ENCODE assay signal across 27 cellular contexts in the genomic region with DNA sequence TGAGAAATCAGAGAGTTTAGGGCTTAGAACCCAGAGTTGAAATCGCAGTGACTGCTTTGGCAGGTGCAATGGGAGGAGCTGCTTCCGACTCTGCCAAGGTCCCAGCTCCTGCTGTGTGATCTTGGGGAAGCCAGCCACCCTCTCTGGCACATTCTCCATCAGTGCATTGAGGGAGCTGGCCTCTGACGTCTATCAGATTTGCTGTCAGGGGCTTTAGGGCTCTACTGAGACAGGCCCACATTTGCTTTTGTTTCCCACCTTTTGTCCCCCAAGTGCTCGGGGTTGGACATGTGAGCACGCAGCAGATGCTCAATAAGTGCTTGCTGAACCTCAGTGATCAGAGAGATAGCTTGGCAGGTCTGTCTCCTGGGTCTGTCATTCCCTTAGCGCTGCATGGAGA. TPM values are rescaled to one million over a fixed set of nuclear protein-coding genes. Genes with fewer than 3 reads are reported as not detected.
"Had no signal": no experiment of that assay in that cellular context is flagged by ENCODE, and none has a peak within 500 bp of the region (broad histone marks: within the 10 kb centered on the region; RNA-seq: fewer than 3 reads in every experiment).

No MANE protein-coding gene starts in this region.

- H3K4me3 Mint-ChIP-seq: activated naive CD4-positive, alpha-beta T cell treated with anti-CD3 and anti-CD28 coated beads for 36 hours; activated T-cell treated with anti-CD3 and anti-CD28 coated beads, Interleukin-2, amount 50 U/mL, for 72 hours; naive thymus-derived CD4-positive, alpha-beta T cell; stimulated activated naive CD8-positive, alpha-beta T cell treated with anti-CD3 and anti-CD28 coated beads, Interleukin-15, Interleukin-2, amounts not matched to agents 100 ng/mL and 50 ng/mL, for 24 hours; T-helper 17 cell had no signal

- H3K9me3 Mint-ChIP-seq: activated naive CD4-positive, alpha-beta T cell treated with anti-CD3 and anti-CD28 coated beads for 36 hours; activated T-cell treated with anti-CD3 and anti-CD28 coated beads, Interleukin-2, amount 50 U/mL, for 72 hours; naive thymus-derived CD4-positive, alpha-beta T cell; stimulated activated naive CD8-positive, alpha-beta T cell treated with anti-CD3 and anti-CD28 coated beads, Interleukin-15, Interleukin-2, amounts not matched to agents 100 ng/mL and 50 ng/mL, for 24 hours had no signal

- H3K27ac Mint-ChIP-seq: activated naive CD4-positive, alpha-beta T cell treated with anti-CD3 and anti-CD28 coated beads for 36 hours; activated T-cell treated with anti-CD3 and anti-CD28 coated beads, Interleukin-2, amount 50 U/mL, for 72 hours; naive thymus-derived CD4-positive, alpha-beta T cell; stimulated activated naive CD8-positive, alpha-beta T cell treated with anti-CD3 and anti-CD28 coated beads, Interleukin-15, Interleukin-2, amounts not matched to agents 100 ng/mL and 50 ng/mL, for 24 hours had no signal

- ATAC-seq: activated T-cell treated with anti-CD3 and anti-CD28 coated beads, Interleukin-2, amount 50 U/mL, for 72 hours; left lobe of liver; lower lobe of right lung; psoas muscle; T-helper 17 cell had no signal

- H3K4me3 ChIP-seq: esophagus muscularis mucosa, lower lobe of right lung, ovary, psoas muscle, right atrium auricular region, tibial nerve had no signal

- H3K27ac ChIP-seq: esophagus muscularis mucosa, lower lobe of right lung, ovary, psoas muscle, right atrium auricular region had no signal

- H3K27me3 Mint-ChIP-seq: naive thymus-derived CD4-positive, alpha-beta T cell; stimulated activated naive CD8-positive, alpha-beta T cell treated with anti-CD3 and anti-CD28 coated beads, Interleukin-15, Interleukin-2, amounts not matched to agents 100 ng/mL and 50 ng/mL, for 24 hours; T-helper 17 cell had no signal

- DNase-seq: activated CD4-positive, alpha-beta T cell treated with anti-CD3 and anti-CD28 coated beads for 4 hours; activated CD4-positive, alpha-beta T cell treated with anti-CD3 and anti-CD28 coated beads, Interleukin-2, amount 50 U/mL, for 48 hours; activated CD4-positive, CD25-positive, alpha-beta regulatory T cell; activated CD8-positive, alpha-beta memory T cell treated with anti-CD3 and anti-CD28 coated beads, Interleukin-2, amount 50 U/mL, for 48 hours; activated effector memory CD4-positive, alpha-beta T cell treated with Interleukin-2 at 50 U/mL for 16 hours; activated naive CD4-positive, alpha-beta T cell treated with anti-CD3 and anti-CD28 coated beads for 36 hours; activated T-cell treated with anti-CD3 and anti-CD28 coated beads, Interleukin-2, amount 50 U/mL, for 72 hours; amygdala; caudate nucleus; dermis blood vessel endothelial cell; lower lobe of right lung; naive thymus-derived CD4-positive, alpha-beta T cell; ovary; psoas muscle; stimulated activated CD4-positive, alpha-beta T cell treated with anti-CD3 and anti-CD28 coated beads, Interleukin-4, amount 100 ng/mL, for 24 hours; T-helper 17 cell had no signal

- H3K9me3 ChIP-seq: esophagus muscularis mucosa, lower lobe of right lung, ovary, psoas muscle, right atrium auricular region, tibial nerve had no signal

- FAIRE-seq: frontal cortex, keratinocyte, urothelium cell line had no signal

- H3K27me3 ChIP-seq: esophagus muscularis mucosa, ovary, right atrium auricular region, tibial nerve had no signal

- H3K4me1 ChIP-seq: psoas muscle had no signal

- H3K36me3 ChIP-seq: esophagus muscularis mucosa, lower lobe of right lung, ovary, right atrium auricular region had no signal

RNA-seq across cellular contexts. Expression of gene SOX10, which starts 10.6 kb away (rescaled TPM):
- total RNA-seq: activated CD8-positive, alpha-beta memory T cell treated with anti-CD3 and anti-CD28 coated beads for 36 hours; activated naive CD4-positive, alpha-beta T cell treated with anti-CD3 and anti-CD28 coated beads for 36 hours; activated T-cell treated with anti-CD3 and anti-CD28 coated beads, Interleukin-2, amount 50 U/mL, for 72 hours; dermis blood vessel endothelial cell; lower lobe of right lung; mesenteric fat pad; naive thymus-derived CD4-positive, alpha-beta T cell; T-helper 17 cell had no signal
- polyA plus RNA-seq: keratinocyte; naive thymus-derived CD4-positive, alpha-beta T cell had no signal

RNA-seq across cellular contexts. Expression of gene C22orf23, which starts 41.6 kb away (rescaled TPM):
- total RNA-seq: activated naive CD4-positive, alpha-beta T cell treated with anti-CD3 and anti-CD28 coated beads for 36 hours; dermis blood vessel endothelial cell; esophagus muscularis mucosa; mesenteric fat pad; mucosa of gallbladder; T-helper 17 cell had no signal
- polyA plus RNA-seq: keratinocyte; naive thymus-derived CD4-positive, alpha-beta T cell had no signal
